20 cellular contexts compared by ENCODE assay signal in the genomic region with DNA sequence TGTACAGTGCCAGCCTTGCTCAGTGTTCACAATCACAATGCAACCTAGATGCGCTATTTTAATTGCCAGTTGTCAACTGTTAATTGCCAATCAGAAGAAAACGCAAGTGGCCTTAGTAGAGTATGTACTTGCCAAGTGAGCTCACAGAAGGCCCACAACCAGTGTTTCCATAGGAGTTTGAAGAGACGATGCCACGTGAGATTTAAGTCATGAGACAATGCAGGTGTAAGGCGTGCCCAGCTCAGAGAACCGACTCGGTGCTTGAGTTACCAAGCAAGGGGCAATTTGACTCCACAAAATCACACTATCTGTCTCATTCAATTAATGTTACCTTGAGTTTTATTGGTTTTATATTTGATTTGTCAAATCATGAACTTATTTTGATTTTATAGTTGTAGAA.
DNase-seq lines count a peak whose midpoint lies in the region; ATAC-seq, FAIRE-seq and TF ChIP-seq lines count a peak whose summit lies in the region.
"Had no signal": no experiment of that assay in that cellular context is flagged by ENCODE, and none has a peak within 500 bp of the region (broad histone marks: within the 10 kb centered on the region; RNA-seq: fewer than 3 reads in every experiment).

No MANE protein-coding gene starts in this region.

- CTCF ChIA-PET in K562 (lab: Yijun Ruan, JAX; ENCODE audit: low intra/inter-chr PET ratio) = no interaction called here
- CTCF ChIA-PET in CD8-positive, alpha-beta memory T cell (lab: Charles Lee) = no interaction called here

- H3K27me3 ChIP-seq in K562 (ENCODE audit: control insufficient read depth in 2 of 2, insufficient read depth in 2 of 2, low read length in 2 of 2) = peaks cover 2 to 4% of the 10 kb centered on the region in 2 experiments; a peak in 1 of 5 replicates
- H3K27me3 ChIP-seq in CD8-positive, alpha-beta memory T cell (ENCODE audit: insufficient read depth, low read length, poor library complexity, severe bottlenecking) = no peaks in the 10 kb centered on the region
- H3K27me3 ChIP-seq: BLaER1 had no signal

- TF ChIP-seq EP300 in K562 (IDR thresholded peaks at IDR 0.05; ENCODE audit: low read length) = no peak

- peaks cover 70 to 85% of the 10 kb centered on the region in 2 donors for H3K4me1 Mint-ChIP-seq in stimulated activated naive B cell treated with anti-CD40 and anti-IgM and Interleukin-4, amounts not matched to agents 10 μg/mL and 1 μg/mL and 100 μg/mL, for 72 hours
- H3K4me1 Mint-ChIP-seq in CD8-positive, alpha-beta memory T cell = no peaks in the 10 kb centered on the region

- no peak for TF ChIP-seq CTCF in K562 (IDR thresholded peaks at IDR 0.05 in 2 of 3, conservative IDR thresholded peaks at IDR 0.05 in 1 of 3; ENCODE audit: insufficient read depth in 2 of 3, low read depth in 1 of 3, low read length in 3 of 3)

- H3K79me2 ChIP-seq in K562 (ENCODE audit: control insufficient read depth, insufficient read depth, low read length) = no peaks in the 10 kb centered on the region

- H3K4me1 ChIP-seq in K562 (replicated peaks in 1 of 2; ENCODE audit: control insufficient read depth in 2 of 2, insufficient read depth in 2 of 2, low read length in 2 of 2) = no peaks in the 10 kb centered on the region
- H3K4me1 ChIP-seq in CD8-positive, alpha-beta memory T cell (ENCODE audit: insufficient read depth, low read length) = no peaks in the 10 kb centered on the region

- H3K9ac ChIP-seq in K562 (ENCODE audit: insufficient read depth in 1 of 2, low read depth in 2 of 2, low read length in 2 of 2) = no peak overlapping the region
- H3K9ac ChIP-seq: BLaER1 had no signal

- no peaks in the 10 kb centered on the region for H3K27me3 Mint-ChIP-seq in stimulated activated naive B cell treated with anti-CD40 and anti-IgM and Interleukin-4, amounts not matched to agents 10 μg/mL and 1 μg/mL and 100 μg/mL, for 72 hours
- H3K27me3 Mint-ChIP-seq in CD8-positive, alpha-beta memory T cell = peaks cover 3 to 7% of the 10 kb centered on the region in 2 donors

- no peak overlapping the region for H3K4me2 ChIP-seq in K562 (ENCODE audit: insufficient read depth, low read length)
- H3K4me2 ChIP-seq: PC-9 had no signal

- no TSS peak for BruUV-seq in K562 (replicated peaks; lab: Mats Ljungman, UMichigan)

- H3K27ac ChIP-seq in K562 (ENCODE audit: extremely low read depth, low read depth, low read length) = no peak overlapping the region
- no peak overlapping the region for H3K27ac ChIP-seq in CD8-positive, alpha-beta memory T cell (ENCODE audit: low read depth, low read length)
- H3K27ac ChIP-seq: BLaER1, PC-9, RWPE1 had no signal

- DNase-seq in NAMALWA (ENCODE audit: low spot score) (peak; percentile 92), K562 (ENCODE audit: extremely low read depth in 1 of 4, low spot score in 3 of 4) (no peak), MV-4-11 (lab: John Stamatoyannopoulos, UW) (no peak), cerebellar cortex (ENCODE audit: low spot score) (no peak)
- no peak for DNase-seq in stimulated activated naive B cell treated with anti-CD40 and anti-IgM and Interleukin-4, amounts not matched to agents 10 μg/mL and 1 μg/mL and 100 μg/mL, for 72 hours
- no peak for DNase-seq in CD8-positive, alpha-beta memory T cell
- DNase-seq: CD4-positive, alpha-beta T cell; DND-41; H7; KG1; NCI-H1694; NCI-H2081; NCI-H446 treated with DMSO at 0.1 percent for 48 hours; NCI-H526 treated with DMSO at 0.1 percent for 48 hours; PC-9; T-helper 1 cell had no signal

- H3K36me3 Mint-ChIP-seq in stimulated activated naive B cell treated with anti-CD40 and anti-IgM and Interleukin-4, amounts not matched to agents 10 μg/mL and 1 μg/mL and 100 μg/mL, for 72 hours = peaks cover 7 to 8% of the 10 kb centered on the region in 2 donors
- no peaks in the 10 kb centered on the region for H3K36me3 Mint-ChIP-seq in CD8-positive, alpha-beta memory T cell

- no peak for ATAC-seq in GM18505 (IDR thresholded peaks at IDR 0.05; ENCODE audit: unreplicated experiment)
- no peak for ATAC-seq in K562
- ATAC-seq in stimulated activated naive B cell treated with anti-CD40 and anti-IgM and Interleukin-4, amounts not matched to agents 10 μg/mL and 1 μg/mL and 100 μg/mL, for 72 hours (replicated peaks) = peak in 1 of 2 donors; percentile 12
- ATAC-seq in HG03571 (IDR thresholded peaks at IDR 0.05; ENCODE audit: unreplicated experiment) = no peak

- no peaks in the 10 kb centered on the region for H3K9me3 Mint-ChIP-seq in stimulated activated naive B cell treated with anti-CD40 and anti-IgM and Interleukin-4, amounts not matched to agents 10 μg/mL and 1 μg/mL and 100 μg/mL, for 72 hours
- H3K9me3 Mint-ChIP-seq in CD8-positive, alpha-beta memory T cell = peaks cover 0 to 1% (median 0%) of the 10 kb centered on the region in 5 donors
- H3K9me3 Mint-ChIP-seq: CD4-positive, alpha-beta T cell had no signal

- no peaks in the 10 kb centered on the region for H3K36me3 ChIP-seq in K562 (ENCODE audit: control insufficient read depth, insufficient read depth, low read length)
- no peaks in the 10 kb centered on the region for H3K36me3 ChIP-seq in CD8-positive, alpha-beta memory T cell (ENCODE audit: insufficient read depth, low read length)
- H3K36me3 ChIP-seq: BLaER1 had no signal

- intact Hi-C loops in K562 (cut with micrococcal nuclease) = no loop called here

- in situ Hi-C loops in K562 (cut with MboI) = no loop called here

- peak; percentile 11 for FAIRE-seq in K562 (lab: Jason Lieb, UNC)

- no peaks in the 10 kb centered on the region for H3K9me3 ChIP-seq in K562 (replicated peaks; ENCODE audit: control insufficient read depth, insufficient read depth, low read depth, low read length)
- no peaks in the 10 kb centered on the region for H3K9me3 ChIP-seq in CD8-positive, alpha-beta memory T cell (ENCODE audit: low read length)
- H3K9me3 ChIP-seq: BLaER1 had no signal

- H2AFZ ChIP-seq in K562 (ENCODE audit: low read depth, low read length) = no peak overlapping the region
- H2AFZ ChIP-seq: PC-9 had no signal

- TF ChIP-seq POLR2A in GM18505 (IDR thresholded peaks at IDR 0.05; ENCODE audit: borderline replicate concordance, extremely low read depth, insufficient read depth, insufficient read length) (peak; percentile 31), K562 (conservative IDR thresholded peaks at IDR 0.05) (no peak)

- peak overlapping the region; percentile 95 for H3K27ac Mint-ChIP-seq in stimulated activated naive B cell treated with anti-CD40 and anti-IgM and Interleukin-4, amounts not matched to agents 10 μg/mL and 1 μg/mL and 100 μg/mL, for 72 hours
- H3K27ac Mint-ChIP-seq in CD8-positive, alpha-beta memory T cell = peak overlapping the region in 1 of 8 donors; percentile 50
- H3K27ac Mint-ChIP-seq: CD4-positive, alpha-beta T cell had no signal

- 0% methylated on average over 7 of the region's 7 CpGs for WGBS in K562 (ENCODE audit: insufficient coverage, low coverage, missing lambda C conversion rate)

- no peak overlapping the region for H3K4me3 ChIP-seq in K562
- H3K4me3 ChIP-seq in CD8-positive, alpha-beta memory T cell (ENCODE audit: low read length) = no peak overlapping the region
- H3K4me3 ChIP-seq: BLaER1, PC-9 had no signal

- POLR2A ChIA-PET in K562 (lab: Yijun Ruan, JAX) = no interaction called here
- POLR2A ChIA-PET in CD8-positive, alpha-beta memory T cell (lab: Charles Lee) = no interaction called here

- peak overlapping the region; percentile 82 to 83 for H3K4me3 Mint-ChIP-seq in stimulated activated naive B cell treated with anti-CD40 and anti-IgM and Interleukin-4, amounts not matched to agents 10 μg/mL and 1 μg/mL and 100 μg/mL, for 72 hours
- H3K4me3 Mint-ChIP-seq in CD8-positive, alpha-beta memory T cell = no peak overlapping the region
- H3K4me3 Mint-ChIP-seq: CD4-positive, alpha-beta T cell had no signal

- 0 out of 2 replicates have a peak, but pooled peaks cover 4% of the 10 kb centered on the region for H4K20me1 ChIP-seq in K562 (replicated peaks; ENCODE audit: control insufficient read depth, insufficient read depth, low read length)
- H4K20me1 ChIP-seq: BLaER1 had no signal

- no peaks in the 10 kb centered on the region for H3K9me1 ChIP-seq in K562 (ENCODE audit: control insufficient read depth, insufficient read depth, low read length)

- no peak for TF ChIP-seq RAD21 in K562 (CRISPR knock-in tag; conservative IDR thresholded peaks at IDR 0.05 in 1 of 2, IDR thresholded peaks at IDR 0.05 in 1 of 2)

TF ChIP-seq in K562, 482 proteins besides CTCF, POLR2A, EP300 and RAD21 (continues in another document):
- no peak for TF ChIP-seq ZNF23 (CRISPR knock-in tag; IDR thresholded peaks at IDR 0.05)
- TF ChIP-seq JUNB (CRISPR knock-in tag; conservative IDR thresholded peaks at IDR 0.05) = no peak
- no peak for TF ChIP-seq CBX1 (IDR thresholded peaks at IDR 0.05; ENCODE audit: low read depth)
- TF ChIP-seq STAT6 (CRISPR knock-in tag; IDR thresholded peaks at IDR 0.05) = no peak
- no peak for TF ChIP-seq ARID1B (IDR thresholded peaks at IDR 0.05)
- no peak for TF ChIP-seq ZNF354B (CRISPR knock-in tag; IDR thresholded peaks at IDR 0.05)
- no peak for TF ChIP-seq XRCC3 (IDR thresholded peaks at IDR 0.05)

Comparison
In these comparisons a context has a peak if more than half of its experiments do, and no peak if none do; other contexts are left out.
1. H3K4me3 Mint-ChIP-seq: peak in stimulated activated naive B cell treated with anti-CD40 and anti-IgM and Interleukin-4, amounts not matched to agents 10 μg/mL and 1 μg/mL and 100 μg/mL, for 72 hours (2 of 2); none in CD8-positive, alpha-beta memory T cell (0 of 7).